1 cellular context compared by ENCODE assay signal in genomic region chr3:119240582-119241434, GRCh38.
TF ChIP-seq lines count a peak whose summit lies in the region.

Gene B4GALT4, minus strand, starts transcription at chr3:119240878. Its CDS starts 10,779 bp downstream, at chr3:119230099.

TF ChIP-seq in HEK293, 187 proteins besides CTCF, POLR2A, EP300 and RAD21 (continued from another document and continues in another):
- TF ChIP-seq ZNF274 (IDR thresholded peaks at IDR 0.05; ENCODE audit: low read length) (no peak), ZNF274 (tag by site-specific recombination; IDR thresholded peaks at IDR 0.05; ENCODE audit: borderline replicate concordance) (no peak), ZEB2 (tag by site-specific recombination; IDR thresholded peaks at IDR 0.05) (no peak), ZNF140 (tag by site-specific recombination; IDR thresholded peaks at IDR 0.05) (no peak), ZNF280C (tag by site-specific recombination; IDR thresholded peaks at IDR 0.05) (no peak), ZNF518A (tag by site-specific recombination; conservative IDR thresholded peaks at IDR 0.05; ENCODE audit: low read depth) (no peak), ZNF335 (tag by site-specific recombination; conservative IDR thresholded peaks at IDR 0.05) (peak; percentile 56; the same call in 1 of the 2 replicates), ZNF37A (tag by site-specific recombination; IDR thresholded peaks at IDR 0.05) (no peak), ZFP3 (tag by site-specific recombination; IDR thresholded peaks at IDR 0.05; ENCODE audit: low read depth) (no peak), ZSCAN23 (tag by site-specific recombination; IDR thresholded peaks at IDR 0.05) (no peak), PRDM2 (tag by site-specific recombination; IDR thresholded peaks at IDR 0.05; ENCODE audit: borderline replicate concordance) (no peak), ZNF157 (tag by site-specific recombination; IDR thresholded peaks at IDR 0.05) (no peak), PATZ1 (tag by site-specific recombination; IDR thresholded peaks at IDR 0.05) (peak; percentile 42; the same call in 1 of the 2 replicates), ZNF426 (tag by site-specific recombination; IDR thresholded peaks at IDR 0.05) (no peak), ZNF664 (tag by site-specific recombination; IDR thresholded peaks at IDR 0.05) (no peak), ZNF354C (tag by site-specific recombination; IDR thresholded peaks at IDR 0.05; ENCODE audit: borderline replicate concordance, low read depth) (no peak), ZNF394 (tag by site-specific recombination; IDR thresholded peaks at IDR 0.05; ENCODE audit: borderline replicate concordance) (no peak; the same call in 1 of the 2 replicates), FEZF1 (tag by site-specific recombination; IDR thresholded peaks at IDR 0.05) (no peak), ZBTB44 (tag by site-specific recombination; IDR thresholded peaks at IDR 0.05) (no peak), ZNF184 (tag by site-specific recombination; IDR thresholded peaks at IDR 0.05) (no peak), IKZF3 (tag by site-specific recombination; IDR thresholded peaks at IDR 0.05) (no peak), ZNF10 (tag by site-specific recombination; IDR thresholded peaks at IDR 0.05) (no peak), ZBTB10 (tag by site-specific recombination; IDR thresholded peaks at IDR 0.05) (no peak), ZNF169 (tag by site-specific recombination; IDR thresholded peaks at IDR 0.05) (no peak), KLF16 (tag by site-specific recombination; IDR thresholded peaks at IDR 0.05) (peak; percentile 13; the same call in 1 of the 2 replicates), ZNF837 (tag by site-specific recombination; IDR thresholded peaks at IDR 0.05) (no peak), ZNF776 (tag by site-specific recombination; IDR thresholded peaks at IDR 0.05; ENCODE audit: borderline replicate concordance) (no peak), ZBTB1 (tag by site-specific recombination; IDR thresholded peaks at IDR 0.05) (no peak), ZNF692 (tag by site-specific recombination; IDR thresholded peaks at IDR 0.05) (no peak), ZFHX2 (tag by site-specific recombination; conservative IDR thresholded peaks at IDR 0.05) (0 out of 2 replicates have a peak, but pooled peaks have one; percentile 25), ZNF558 (tag by site-specific recombination; IDR thresholded peaks at IDR 0.05) (no peak), HIC1 (tag by site-specific recombination; IDR thresholded peaks at IDR 0.05) (no peak), ZBTB7A (tag by site-specific recombination; IDR thresholded peaks at IDR 0.05; ENCODE audit: low read depth) (no peak)
